1 cellular context compared by ENCODE assay signal in genomic region chr3:48465531-48466378, GRCh38.
TF ChIP-seq lines count a peak whose summit lies in the region.

No MANE protein-coding gene starts in this region.

TF ChIP-seq in HepG2, 621 proteins besides CTCF, POLR2A, EP300 and RAD21 (continued from another document and continues in another):
- TF ChIP-seq, protein P1, sequence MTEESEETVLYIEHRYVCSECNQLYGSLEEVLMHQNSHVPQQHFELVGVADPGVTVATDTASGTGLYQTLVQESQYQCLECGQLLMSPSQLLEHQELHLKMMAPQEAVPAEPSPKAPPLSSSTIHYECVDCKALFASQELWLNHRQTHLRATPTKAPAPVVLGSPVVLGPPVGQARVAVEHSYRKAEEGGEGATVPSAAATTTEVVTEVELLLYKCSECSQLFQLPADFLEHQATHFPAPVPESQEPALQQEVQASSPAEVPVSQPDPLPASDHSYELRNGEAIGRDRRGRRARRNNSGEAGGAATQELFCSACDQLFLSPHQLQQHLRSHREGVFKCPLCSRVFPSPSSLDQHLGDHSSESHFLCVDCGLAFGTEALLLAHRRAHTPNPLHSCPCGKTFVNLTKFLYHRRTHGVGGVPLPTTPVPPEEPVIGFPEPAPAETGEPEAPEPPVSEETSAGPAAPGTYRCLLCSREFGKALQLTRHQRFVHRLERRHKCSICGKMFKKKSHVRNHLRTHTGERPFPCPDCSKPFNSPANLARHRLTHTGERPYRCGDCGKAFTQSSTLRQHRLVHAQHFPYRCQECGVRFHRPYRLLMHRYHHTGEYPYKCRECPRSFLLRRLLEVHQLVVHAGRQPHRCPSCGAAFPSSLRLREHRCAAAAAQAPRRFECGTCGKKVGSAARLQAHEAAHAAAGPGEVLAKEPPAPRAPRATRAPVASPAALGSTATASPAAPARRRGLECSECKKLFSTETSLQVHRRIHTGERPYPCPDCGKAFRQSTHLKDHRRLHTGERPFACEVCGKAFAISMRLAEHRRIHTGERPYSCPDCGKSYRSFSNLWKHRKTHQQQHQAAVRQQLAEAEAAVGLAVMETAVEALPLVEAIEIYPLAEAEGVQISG (CRISPR knock-in tag; IDR thresholded peaks at IDR 0.05), result peak; percentile 51
- TF ChIP-seq ARID2 (CRISPR knock-in tag; IDR thresholded peaks at IDR 0.05; ENCODE audit: borderline replicate concordance) (no peak), GTF3A (CRISPR knock-in tag; conservative IDR thresholded peaks at IDR 0.05) (no peak), ZNF562 (CRISPR knock-in tag; IDR thresholded peaks at IDR 0.05; ENCODE audit: borderline replicate concordance) (no peak), ZSCAN31 (CRISPR knock-in tag; IDR thresholded peaks at IDR 0.05; ENCODE audit: low read depth) (peak; percentile 87), ZNF547 (CRISPR knock-in tag; IDR thresholded peaks at IDR 0.05) (0 out of 2 replicates have a peak, but pooled peaks have one; percentile 70), ZC3H13 (CRISPR knock-in tag; IDR thresholded peaks at IDR 0.05) (no peak), RARG (CRISPR knock-in tag; IDR thresholded peaks at IDR 0.05; ENCODE audit: low read depth) (no peak), ZNF691 (CRISPR knock-in tag; IDR thresholded peaks at IDR 0.05; ENCODE audit: borderline replicate concordance, low read depth) (peak; percentile 30; the same call in 1 of the 2 replicates), MTF2 (CRISPR knock-in tag; IDR thresholded peaks at IDR 0.05; ENCODE audit: borderline replicate concordance) (no peak), ZFP36L1 (CRISPR knock-in tag; IDR thresholded peaks at IDR 0.05) (no peak), BCL6 (CRISPR knock-in tag; IDR thresholded peaks at IDR 0.05) (0 out of 2 replicates have a peak, but pooled peaks have one; percentile 18), ZNF850 (CRISPR knock-in tag; conservative IDR thresholded peaks at IDR 0.05) (no peak), ZFP36 (IDR thresholded peaks at IDR 0.05; ENCODE audit: borderline replicate concordance, low read depth, low read length, partially characterized antibody) (no peak), ZNF550 (CRISPR knock-in tag; IDR thresholded peaks at IDR 0.05; ENCODE audit: borderline replicate concordance) (no peak), CHCHD3 (CRISPR knock-in tag; IDR thresholded peaks at IDR 0.05) (no peak), NR2F1 (CRISPR knock-in tag; IDR thresholded peaks at IDR 0.05) (no peak), KAT2B (IDR thresholded peaks at IDR 0.05; ENCODE audit: borderline replicate concordance, low read depth, low read length) (no peak), ZNF10 (CRISPR knock-in tag; IDR thresholded peaks at IDR 0.05; ENCODE audit: borderline replicate concordance, low read depth) (no peak), TCF7L2 (IDR thresholded peaks at IDR 0.05; ENCODE audit: low read depth, low read length) (no peak), ZNF724P (CRISPR knock-in tag; IDR thresholded peaks at IDR 0.05; ENCODE audit: borderline replicate concordance) (no peak; the same call in 1 of the 2 replicates), AHR (CRISPR knock-in tag; IDR thresholded peaks at IDR 0.05) (no peak), ELF1 (CRISPR knock-in tag; IDR thresholded peaks at IDR 0.05) (peak; percentile 75), ZNF503 (CRISPR knock-in tag; IDR thresholded peaks at IDR 0.05) (no peak), ZNF468 (CRISPR knock-in tag; IDR thresholded peaks at IDR 0.05) (no peak), ZNF576 (CRISPR knock-in tag; IDR thresholded peaks at IDR 0.05) (no peak), HIC2 (CRISPR knock-in tag; IDR thresholded peaks at IDR 0.05; ENCODE audit: low read depth) (no peak), TSC22D2 (CRISPR knock-in tag; IDR thresholded peaks at IDR 0.05; ENCODE audit: borderline replicate concordance) (no peak), ZNF674 (CRISPR knock-in tag; IDR thresholded peaks at IDR 0.05; ENCODE audit: low read depth) (no peak), ZNF501 (CRISPR knock-in tag; IDR thresholded peaks at IDR 0.05) (peak; percentile 73; the same call in 1 of the 2 replicates), TBX2 (CRISPR knock-in tag; IDR thresholded peaks at IDR 0.05; ENCODE audit: borderline replicate concordance) (peak; percentile 37; the same call in 1 of the 2 replicates), ZMYM3 (CRISPR knock-in tag; IDR thresholded peaks at IDR 0.05) (no peak), HNRNPK (IDR thresholded peaks at IDR 0.05; ENCODE audit: low read depth, low read length, poor library complexity, severe bottlenecking) (peak; percentile 12), KLF15 (CRISPR knock-in tag; IDR thresholded peaks at IDR 0.05; ENCODE audit: borderline replicate concordance) (no peak), ZNF354B (CRISPR knock-in tag; IDR thresholded peaks at IDR 0.05) (no peak), ZKSCAN5 (CRISPR knock-in tag; IDR thresholded peaks at IDR 0.05) (no peak), THAP9 (CRISPR knock-in tag; IDR thresholded peaks at IDR 0.05; ENCODE audit: borderline replicate concordance) (no peak), IKZF4 (CRISPR knock-in tag; IDR thresholded peaks at IDR 0.05; ENCODE audit: borderline replicate concordance, low read depth, not compliant biosample characterization) (no peak), HNF4A (CRISPR knock-in tag; IDR thresholded peaks at IDR 0.05) (no peak), HINFP (CRISPR knock-in tag; IDR thresholded peaks at IDR 0.05; ENCODE audit: low read depth) (peak; percentile 41; the same call in 1 of the 2 replicates), NBN (conservative IDR thresholded peaks at IDR 0.05) (no peak), ZNF496 (CRISPR knock-in tag; IDR thresholded peaks at IDR 0.05; ENCODE audit: insufficient replicate concordance) (no peak), PLRG1 (conservative IDR thresholded peaks at IDR 0.05) (no peak), ZFP1 (CRISPR knock-in tag; IDR thresholded peaks at IDR 0.05) (no peak), ZNF263 (CRISPR knock-in tag; IDR thresholded peaks at IDR 0.05) (0 out of 2 replicates have a peak, but pooled peaks have one; percentile 6), GFI1 (CRISPR knock-in tag; IDR thresholded peaks at IDR 0.05; ENCODE audit: borderline replicate concordance) (no peak), RARA (CRISPR knock-in tag; IDR thresholded peaks at IDR 0.05) (no peak), PAWR (CRISPR knock-in tag; IDR thresholded peaks at IDR 0.05; ENCODE audit: borderline replicate concordance) (no peak), ZNF883 (CRISPR knock-in tag; IDR thresholded peaks at IDR 0.05; ENCODE audit: not compliant biosample characterization) (peak; percentile 53)
- TF ChIP-seq, protein P2, sequence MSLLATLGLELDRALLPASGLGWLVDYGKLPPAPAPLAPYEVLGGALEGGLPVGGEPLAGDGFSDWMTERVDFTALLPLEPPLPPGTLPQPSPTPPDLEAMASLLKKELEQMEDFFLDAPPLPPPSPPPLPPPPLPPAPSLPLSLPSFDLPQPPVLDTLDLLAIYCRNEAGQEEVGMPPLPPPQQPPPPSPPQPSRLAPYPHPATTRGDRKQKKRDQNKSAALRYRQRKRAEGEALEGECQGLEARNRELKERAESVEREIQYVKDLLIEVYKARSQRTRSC (CRISPR knock-in tag; IDR thresholded peaks at IDR 0.05; ENCODE audit: low read depth), result no peak
- TF ChIP-seq, protein P3, sequence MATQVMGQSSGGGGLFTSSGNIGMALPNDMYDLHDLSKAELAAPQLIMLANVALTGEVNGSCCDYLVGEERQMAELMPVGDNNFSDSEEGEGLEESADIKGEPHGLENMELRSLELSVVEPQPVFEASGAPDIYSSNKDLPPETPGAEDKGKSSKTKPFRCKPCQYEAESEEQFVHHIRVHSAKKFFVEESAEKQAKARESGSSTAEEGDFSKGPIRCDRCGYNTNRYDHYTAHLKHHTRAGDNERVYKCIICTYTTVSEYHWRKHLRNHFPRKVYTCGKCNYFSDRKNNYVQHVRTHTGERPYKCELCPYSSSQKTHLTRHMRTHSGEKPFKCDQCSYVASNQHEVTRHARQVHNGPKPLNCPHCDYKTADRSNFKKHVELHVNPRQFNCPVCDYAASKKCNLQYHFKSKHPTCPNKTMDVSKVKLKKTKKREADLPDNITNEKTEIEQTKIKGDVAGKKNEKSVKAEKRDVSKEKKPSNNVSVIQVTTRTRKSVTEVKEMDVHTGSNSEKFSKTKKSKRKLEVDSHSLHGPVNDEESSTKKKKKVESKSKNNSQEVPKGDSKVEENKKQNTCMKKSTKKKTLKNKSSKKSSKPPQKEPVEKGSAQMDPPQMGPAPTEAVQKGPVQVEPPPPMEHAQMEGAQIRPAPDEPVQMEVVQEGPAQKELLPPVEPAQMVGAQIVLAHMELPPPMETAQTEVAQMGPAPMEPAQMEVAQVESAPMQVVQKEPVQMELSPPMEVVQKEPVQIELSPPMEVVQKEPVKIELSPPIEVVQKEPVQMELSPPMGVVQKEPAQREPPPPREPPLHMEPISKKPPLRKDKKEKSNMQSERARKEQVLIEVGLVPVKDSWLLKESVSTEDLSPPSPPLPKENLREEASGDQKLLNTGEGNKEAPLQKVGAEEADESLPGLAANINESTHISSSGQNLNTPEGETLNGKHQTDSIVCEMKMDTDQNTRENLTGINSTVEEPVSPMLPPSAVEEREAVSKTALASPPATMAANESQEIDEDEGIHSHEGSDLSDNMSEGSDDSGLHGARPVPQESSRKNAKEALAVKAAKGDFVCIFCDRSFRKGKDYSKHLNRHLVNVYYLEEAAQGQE (IDR thresholded peaks at IDR 0.05; ENCODE audit: borderline replicate concordance in 1 of 2, low read depth in 1 of 2, low read length in 2 of 2), result no peak
- TF ChIP-seq, protein P4, sequence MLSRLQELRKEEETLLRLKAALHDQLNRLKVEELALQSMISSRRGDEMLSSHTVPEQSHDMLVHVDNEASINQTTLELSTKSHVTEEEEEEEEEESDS (CRISPR knock-in tag; IDR thresholded peaks at IDR 0.05; ENCODE audit: borderline replicate concordance), result no peak
